8 cellular contexts compared by ENCODE assay signal in genomic region chr10:72334832-72335393, GRCh38. TPM values are rescaled to one million over a fixed set of nuclear protein-coding genes. Genes with fewer than 3 reads are reported as not detected.
DNase-seq lines count a peak whose midpoint lies in the region; TF ChIP-seq lines count a peak whose summit lies in the region.

No MANE protein-coding gene starts in this region.

- no peak overlapping the region for H3K9ac ChIP-seq in H9 (ENCODE audit: extremely low read depth, insufficient read length, low read length)
- peak overlapping the region; percentile 79 for H3K9ac ChIP-seq in neural cell (ENCODE audit: low read length)

- H3K9me3 ChIP-seq in H9 (ENCODE audit: control insufficient read depth, low read depth, low read length) (no peaks in the 10 kb centered on the region), esophagus muscularis mucosa (no peaks in the 10 kb centered on the region), neural cell (ENCODE audit: low read length) (no peaks in the 10 kb centered on the region), suprapubic skin (no peaks in the 10 kb centered on the region)

- no peak overlapping the region for H3K23ac ChIP-seq in H9 (ENCODE audit: insufficient read length, low read depth, low read length)

- H3K79me2 ChIP-seq in H9 (ENCODE audit: insufficient read depth, low read length) (no peaks in the 10 kb centered on the region), neural cell (replicated peaks; ENCODE audit: insufficient read depth, low read length) (no peaks in the 10 kb centered on the region)

- no peak overlapping the region for H2BK120ac ChIP-seq in H9 (ENCODE audit: low read depth, low read length, poor library complexity, severe bottlenecking)

- no peaks in the 10 kb centered on the region for H3K23me2 ChIP-seq in H9 (ENCODE audit: insufficient read length, low read depth, low read length, poor library complexity, severe bottlenecking)

- no peak overlapping the region for H2BK5ac ChIP-seq in H9 (ENCODE audit: insufficient read length, low read length)

- H4K20me1 ChIP-seq in H9 (ENCODE audit: control insufficient read depth, insufficient read depth, insufficient read length) (no peaks in the 10 kb centered on the region), neural cell (ENCODE audit: insufficient read depth) (no peaks in the 10 kb centered on the region)

- H4K91ac ChIP-seq in H9 (ENCODE audit: insufficient read length, low read depth, low read length) = peak overlapping the region; percentile 63

- TF ChIP-seq CTCF in GM10248 (IDR thresholded peaks at IDR 0.05; ENCODE audit: control extremely low read depth, extremely low read depth, low read depth, missing control alignments) (peak; percentile 18), H9 (conservative IDR thresholded peaks at IDR 0.05) (no peak), esophagus muscularis mucosa (IDR thresholded peaks at IDR 0.05) (no peak), neural cell (IDR thresholded peaks at IDR 0.05; ENCODE audit: poor library complexity, severe bottlenecking) (no peak), suprapubic skin (IDR thresholded peaks at IDR 0.05) (no peak)

- H2BK20ac ChIP-seq in H9 (ENCODE audit: low read depth, low read length, poor library complexity, severe bottlenecking) = no peak overlapping the region

- H3K36me3 ChIP-seq in esophagus muscularis mucosa (peaks cover 13 to 65% (median 41%) of the 10 kb centered on the region in 4 donors), neural cell (ENCODE audit: insufficient read depth, low read length) (peaks cover 5% of the 10 kb centered on the region), suprapubic skin (peaks cover 43% of the 10 kb centered on the region)

- intact Hi-C loops in esophagus muscularis mucosa (cut with DNase I) = loop anchor here (5.0 kb wide), 4 partner anchors 113 to 378 kb away; no protein-coding TSS in a partner anchor

- DNase-seq in GM10248 (ENCODE audit: extremely low spot score) (peak; percentile 77), H9 (peak; percentile 70), NCI-H1092 (lab: John Stamatoyannopoulos, UW) (peak; percentile 58), esophagus muscularis mucosa (ENCODE audit: extremely low spot score) (no peak), suprapubic skin (ENCODE audit: low spot score in 2 of 2) (peak; percentile 92 to 95), ecto neural progenitor cell (ENCODE audit: low spot score) (no peak)
- peak; percentile 70 for DNase-seq in activated CD8-positive, alpha-beta memory T cell treated with anti-CD3 and anti-CD28 coated beads, Interleukin-2, amount 50 U/mL, for 4 hours

- H3K27ac ChIP-seq in H9 (ENCODE audit: insufficient read length, low read depth, low read length) (no peak overlapping the region), esophagus muscularis mucosa (replicated peaks in 1 of 4) (peak overlapping the region; percentile 80 to 88 (median 84)), neural cell (ENCODE audit: low read length) (peak overlapping the region; percentile 98), suprapubic skin (peak overlapping the region; percentile 88)

- H3K14ac ChIP-seq in H9 (ENCODE audit: insufficient read depth, low read length) = no peak overlapping the region

- H2AK5ac ChIP-seq in H9 (ENCODE audit: insufficient read length, low read length) = no peak overlapping the region

- H3K27me3 Mint-ChIP-seq in H9 (ENCODE audit: low read depth) = no peaks in the 10 kb centered on the region; the same call in 1 of the 2 replicates

- POLR2A ChIA-PET in GM10248 (lab: Yijun Ruan, JAX) = interaction anchor here (0.7 to 1.5 kb wide), 3 partner anchors 14 to 61 kb away, joined by 3 to 5 read pairs (median 5); partner anchors contain the start of gene DDIT4

- no peak overlapping the region for H4K8ac ChIP-seq in H9 (replicated peaks; ENCODE audit: insufficient read length, low read depth, low read length)

- WGBS in H9 (ENCODE audit: extremely low coverage, insufficient read length, low lambda C conversion rate) = no CpG with 5 or more reads among the region's 15 CpGs
- 19% methylated on average over 8 of the region's 15 CpGs for WGBS in esophagus muscularis mucosa
- 40% methylated on average over 2 of the region's 15 CpGs for WGBS in suprapubic skin

- H3K4ac ChIP-seq in H9 (ENCODE audit: low read depth, low read length) = no peak overlapping the region

- peak overlapping the region in 2 of 3 experiments; percentile 70 to 76; a peak in 2 of 7 replicates for H3K27ac Mint-ChIP-seq in H9

- TF ChIP-seq RAD21 in neural cell (conservative IDR thresholded peaks at IDR 0.05) = no peak

- no peak overlapping the region for H3K4me3 Mint-ChIP-seq in H9

- H3K9me3 Mint-ChIP-seq in H9 = no peaks in the 10 kb centered on the region; a peak in 1 of 5 replicates

- CTCF ChIA-PET in GM10248 (lab: Yijun Ruan, JAX) = interaction anchor here (0.8 to 6.2 kb wide), 14 partner anchors 9 to 438 kb away, joined by 3 to 78 read pairs (median 4); partner anchors contain the start of genes ANAPC16, ASCC1 and DDIT4

- H3T11ph ChIP-seq in H9 (ENCODE audit: low read length) = no peak overlapping the region

- H3K4me1 Mint-ChIP-seq in H9 = peaks cover 32 to 39% of the 10 kb centered on the region in 2 experiments

- H3K27me3 ChIP-seq in H9 (ENCODE audit: insufficient read depth, low read length) (no peaks in the 10 kb centered on the region), esophagus muscularis mucosa (no peaks in the 10 kb centered on the region), neural cell (ENCODE audit: insufficient read depth, low read depth, low read length) (no peaks in the 10 kb centered on the region), suprapubic skin (no peaks in the 10 kb centered on the region)

- no peak overlapping the region for H4K5ac ChIP-seq in H9 (ENCODE audit: insufficient read length, low read depth, low read length)

- H3K4me2 ChIP-seq in H9 (ENCODE audit: insufficient read depth, insufficient read length, low read length) (no peak overlapping the region), neural cell (ENCODE audit: low read length) (peak overlapping the region; percentile 84)

- peaks cover 8 to 48% (median 12%) of the 10 kb centered on the region in 3 experiments for H3K36me3 Mint-ChIP-seq in H9 (ENCODE audit: insufficient read depth in 1 of 3, low read depth in 3 of 3)

- no peaks in the 10 kb centered on the region for H3K9me2 ChIP-seq in neural cell (ENCODE audit: insufficient read depth, low read length)

- TF ChIP-seq EP300 in esophagus muscularis mucosa (IDR thresholded peaks at IDR 0.05) (peak; percentile 53), neural cell (conservative IDR thresholded peaks at IDR 0.05; ENCODE audit: poor library complexity, severe bottlenecking) (no peak), suprapubic skin (IDR thresholded peaks at IDR 0.05) (no peak)

- H3K4me1 ChIP-seq in H9 (ENCODE audit: insufficient read depth, low read length) = peaks cover 5% of the 10 kb centered on the region; the same call in 1 of the 2 replicates
- peaks cover 58 to 72% (median 66%) of the 10 kb centered on the region in 4 donors for H3K4me1 ChIP-seq in esophagus muscularis mucosa
- H3K4me1 ChIP-seq in suprapubic skin = peaks cover 73% of the 10 kb centered on the region

- H3K56ac ChIP-seq in H9 (ENCODE audit: insufficient read length, low read depth, low read length) = no peak overlapping the region

- H3K79me1 ChIP-seq in H9 (ENCODE audit: insufficient read depth, low read depth, low read length, poor library complexity, severe bottlenecking) = no peaks in the 10 kb centered on the region

- no peaks in the 10 kb centered on the region for H3F3A ChIP-seq in neural cell (ENCODE audit: insufficient read depth, low read length, poor library complexity, severe bottlenecking)

- TF ChIP-seq POLR2A in esophagus muscularis mucosa (IDR thresholded peaks at IDR 0.05; ENCODE audit: low read depth) (no peak), suprapubic skin (IDR thresholded peaks at IDR 0.05) (no peak)

- H2BK12ac ChIP-seq in H9 (ENCODE audit: insufficient read length, low read depth, low read length) = peak overlapping the region; percentile 3

- H3K18ac ChIP-seq in H9 (ENCODE audit: insufficient read length, low read depth, low read length) = peak overlapping the region; percentile 59

- no peak overlapping the region for H2AFZ ChIP-seq in H9 (ENCODE audit: low read length)
- no peak overlapping the region for H2AFZ ChIP-seq in neural cell (ENCODE audit: low read depth, low read length)

- no peak overlapping the region for H2BK15ac ChIP-seq in H9 (ENCODE audit: low read depth, low read length)

- peak overlapping the region in 1 of 4 donors; percentile 13 for H3K4me3 ChIP-seq in esophagus muscularis mucosa
- peak overlapping the region; percentile 59 for H3K4me3 ChIP-seq in neural cell (ENCODE audit: low read length)
- H3K4me3 ChIP-seq in suprapubic skin = no peak overlapping the region

TF ChIP-seq in neural cell, 6 proteins besides CTCF, POLR2A, EP300 and RAD21:
- no peak for TF ChIP-seq TAF1 (IDR thresholded peaks at IDR 0.05; ENCODE audit: low read depth)

RNA-seq across cellular contexts. Expression of gene DNAJB12, which starts 19.8 kb away (rescaled TPM):
- total RNA-seq in H9 (2021) = 25.9 and 27.6 TPM in 2 replicates
- 10 to 100 TPM; 27.8 to 46.5 (median 37.8) TPM for total RNA-seq in esophagus muscularis mucosa
- 20.1 and 24.5 TPM in 2 replicates for polyA plus RNA-seq in neural cell
- 27.1 and 29.0 TPM in 2 replicates for polyA minus RNA-seq in neural cell
- 10 to 100 TPM; 44.0 to 61.8 (median 46.7) TPM for total RNA-seq in suprapubic skin

Comparison
In these comparisons a context has a peak if more than half of its experiments do, and no peak if none do; other contexts are left out.
1. DNase-seq: peak in GM10248 (single experiment), H9 (single experiment), NCI-H1092 (single experiment), activated CD8-positive, alpha-beta memory T cell treated with anti-CD3 and anti-CD28 coated beads, Interleukin-2, amount 50 U/mL, for 4 hours (single experiment) and suprapubic skin (2 of 2); none in esophagus muscularis mucosa (single experiment) and ecto neural progenitor cell (single experiment).